15 cellular contexts compared by ENCODE assay signal in the genomic region with DNA sequence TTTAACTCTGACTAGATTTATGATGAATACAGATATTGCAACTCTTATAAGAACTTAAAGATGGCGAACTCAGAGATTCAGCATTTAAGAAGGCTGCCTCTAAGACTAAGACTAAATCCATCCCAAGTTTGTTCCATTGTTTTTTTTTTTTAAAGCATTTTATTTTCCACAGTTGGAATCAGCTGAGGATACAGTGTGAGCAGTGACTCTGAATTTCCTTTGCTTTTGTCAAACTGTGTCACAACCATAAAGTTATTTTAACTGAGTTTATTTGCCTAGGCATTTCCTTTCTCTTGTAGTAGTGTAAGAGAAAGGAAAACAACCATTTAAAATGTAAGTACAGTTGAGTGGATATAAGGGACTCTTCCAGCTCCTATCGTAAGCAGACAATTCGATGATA.
DNase-seq lines count a peak whose midpoint lies in the region; ATAC-seq and TF ChIP-seq lines count a peak whose summit lies in the region.
"Had no signal": no experiment of that assay in that cellular context is flagged by ENCODE, and none has a peak within 500 bp of the region (broad histone marks: within the 10 kb centered on the region; RNA-seq: fewer than 3 reads in every experiment).

No MANE protein-coding gene starts in this region.

- no peaks in the 10 kb centered on the region for H3K9me2 ChIP-seq in PC-3 (replicated peaks; ENCODE audit: low read length)

- peaks cover 100% of the 10 kb centered on the region for H3K4me1 ChIP-seq in left ventricle myocardium inferior
- no peaks in the 10 kb centered on the region for H3K4me1 ChIP-seq in PC-3 (ENCODE audit: insufficient read depth, low read length)

- no TSS peak for BruUV-seq in PC-3 (replicated peaks; lab: Mats Ljungman, UMichigan)

- H3K36me3 ChIP-seq in left ventricle myocardium inferior: no peaks in the 10 kb centered on the region
- H3K36me3 ChIP-seq in PC-3 (ENCODE audit: low read depth, low read length): no peaks in the 10 kb centered on the region
- H3K36me3 ChIP-seq: gastrocnemius medialis had no signal

- H3K27ac Mint-ChIP-seq in mesothelial cell of epicardium: peak overlapping the region; percentile 68
- H3K27ac Mint-ChIP-seq: activated naive CD4-positive, alpha-beta T cell treated with anti-CD3 and anti-CD28 coated beads for 36 hours; WTC11 had no signal

- no peak overlapping the region for H3K4me2 ChIP-seq in PC-3 (ENCODE audit: low read length)

- no peak for ATAC-seq in left ventricle myocardium superior
- ATAC-seq in GM21619 (IDR thresholded peaks at IDR 0.05; ENCODE audit: unreplicated experiment): no peak
- no peak for ATAC-seq in PC-3
- ATAC-seq: WTC11 had no signal

- no peaks in the 10 kb centered on the region for H3K27me3 ChIP-seq in left ventricle myocardium inferior (ENCODE audit: low read depth)
- H3K27me3 ChIP-seq in PC-3 (ENCODE audit: low read length): no peaks in the 10 kb centered on the region
- H3K27me3 ChIP-seq: gastrocnemius medialis had no signal

- TF ChIP-seq CTCF in left ventricle myocardium inferior (IDR thresholded peaks at IDR 0.05; ENCODE audit: borderline replicate concordance) (no peak), mesothelial cell of epicardium (IDR thresholded peaks at IDR 0.05; ENCODE audit: unreplicated experiment) (no peak), PC-3 (conservative IDR thresholded peaks at IDR 0.05; ENCODE audit: low read depth, low read length) (no peak)

- CTCF ChIA-PET in PC-3 (lab: Charles Lee): no interaction called here

- DNase-seq in left ventricle myocardium inferior: no peak
- no peak for DNase-seq in left ventricle myocardium superior
- no peak for DNase-seq in mesothelial cell of epicardium (ENCODE audit: low spot score in 2 of 2, unreplicated experiment in 2 of 2)
- DNase-seq in KBM-7: no peak
- no peak for DNase-seq in PC-3
- DNase-seq: occipital lobe had no signal

- no peaks in the 10 kb centered on the region for H3F3A ChIP-seq in PC-3 (ENCODE audit: low read length, unreplicated experiment)

- H3K9me3 ChIP-seq in left ventricle myocardium inferior (replicated peaks): no peaks in the 10 kb centered on the region
- H3K9me3 ChIP-seq in PC-3 (ENCODE audit: low read length): no peaks in the 10 kb centered on the region
- H3K9me3 ChIP-seq: gastrocnemius medialis had no signal

- H2AFZ ChIP-seq in PC-3 (ENCODE audit: low read length): no peak overlapping the region

- H3K9ac ChIP-seq in PC-3 (ENCODE audit: low read length): no peak overlapping the region

- no peaks in the 10 kb centered on the region for H4K20me1 ChIP-seq in PC-3 (ENCODE audit: low read length)

- H3K27ac ChIP-seq in left ventricle myocardium inferior (replicated peaks) (peak overlapping the region; percentile 75), cingulate gyrus (ENCODE audit: low read depth, low read length) (peak overlapping the region; percentile 95), temporal lobe (ENCODE audit: low read depth, low read length) (peak overlapping the region; percentile 99), PC-3 (ENCODE audit: low read length) (no peak overlapping the region)
- H3K27ac ChIP-seq: gastrocnemius medialis had no signal

- H3K4me3 Mint-ChIP-seq in mesothelial cell of epicardium: no peak overlapping the region
- H3K4me3 Mint-ChIP-seq: activated naive CD4-positive, alpha-beta T cell treated with anti-CD3 and anti-CD28 coated beads for 36 hours; WTC11 had no signal

- in situ Hi-C loops in KBM-7 (cut with MboI; ENCODE audit: low pct_unique_long_range_greater_than_20kb, low sequenced_read_pairs): no loop called here

- no peaks in the 10 kb centered on the region for H3K36me3 Mint-ChIP-seq in mesothelial cell of epicardium
- H3K36me3 Mint-ChIP-seq: stimulated activated naive B cell treated with anti-CD40 and anti-IgM and Interleukin-4, amounts not matched to agents 10 μg/mL and 1 μg/mL and 100 μg/mL, for 72 hours; WTC11 had no signal

- no peaks in the 10 kb centered on the region for H3K27me3 Mint-ChIP-seq in mesothelial cell of epicardium (ENCODE audit: low read depth)
- H3K27me3 Mint-ChIP-seq: stimulated activated naive B cell treated with anti-CD40 and anti-IgM and Interleukin-4, amounts not matched to agents 10 μg/mL and 1 μg/mL and 100 μg/mL, for 72 hours had no signal

- H3K4me3 ChIP-seq in left ventricle myocardium inferior (no peak overlapping the region), PC-3 (ENCODE audit: low read length) (no peak overlapping the region)
- H3K4me3 ChIP-seq: gastrocnemius medialis, lung, skin epidermis had no signal

- no peaks in the 10 kb centered on the region for H3K9me3 Mint-ChIP-seq in mesothelial cell of epicardium
- H3K9me3 Mint-ChIP-seq: activated naive CD4-positive, alpha-beta T cell treated with anti-CD3 and anti-CD28 coated beads for 36 hours; stimulated activated naive B cell treated with anti-CD40 and anti-IgM and Interleukin-4, amounts not matched to agents 10 μg/mL and 1 μg/mL and 100 μg/mL, for 72 hours; WTC11 had no signal

- H3K79me2 ChIP-seq in PC-3 (ENCODE audit: low read length): no peaks in the 10 kb centered on the region

- POLR2A ChIA-PET in PC-3 (lab: Charles Lee; ENCODE audit: unreplicated experiment): no interaction called here

- intact Hi-C loops in left ventricle myocardium inferior (cut with micrococcal nuclease): loop anchor here (10.0 kb wide), 1 partner anchor 49 kb away; no protein-coding TSS in a partner anchor
- intact Hi-C loops in left ventricle myocardium superior (cut with micrococcal nuclease): loop anchor here (10.0 kb wide), 1 partner anchor 49 kb away; no protein-coding TSS in a partner anchor
- intact Hi-C loops in PC-3 (cut with micrococcal nuclease): no loop called here

- H3K4me1 Mint-ChIP-seq in mesothelial cell of epicardium: peaks cover 90% of the 10 kb centered on the region
